8 cellular contexts compared by ENCODE assay signal in genomic region chr4:130563185-130563890, GRCh38.
DNase-seq lines count a peak whose midpoint lies in the region; ATAC-seq and TF ChIP-seq lines count a peak whose summit lies in the region.

No MANE protein-coding gene starts in this region.

- no peak for TF ChIP-seq POLR2A in esophagus squamous epithelium (IDR thresholded peaks at IDR 0.05)

- no peaks in the 10 kb centered on the region for H3K27me3 Mint-ChIP-seq in nephron progenitor cell (ENCODE audit: low read depth, poor library complexity)

- 37 to 38% methylated on average over 3 to 6 of the region's 8 CpGs for WGBS in esophagus squamous epithelium, 2 donors

- no peak overlapping the region for H2AFZ ChIP-seq in OCI-LY3 (ENCODE audit: low read depth, low read length)

- no peaks in the 10 kb centered on the region for H3K9me3 ChIP-seq in OCI-LY3 (ENCODE audit: insufficient read depth, low read length)
- no peaks in the 10 kb centered on the region for H3K9me3 ChIP-seq in esophagus squamous epithelium

- DNase-seq in GOT3 (lab: John Stamatoyannopoulos, UW) (peak; percentile 1), esophagus squamous epithelium (lab: John Stamatoyannopoulos, UW) (no peak), nephron progenitor cell (peak; percentile 48), AML-193 (lab: John Stamatoyannopoulos, UW) (no peak)

- H3K9me3 Mint-ChIP-seq in nephron progenitor cell: peaks cover 20% of the 10 kb centered on the region

- TF ChIP-seq CTCF in OCI-LY3 (IDR thresholded peaks at IDR 0.05; ENCODE audit: low read depth, low read length) (peak; percentile 33), esophagus squamous epithelium (IDR thresholded peaks at IDR 0.05) (no peak), nephron progenitor cell (IDR thresholded peaks at IDR 0.05) (peak; percentile 59)

- peaks cover 10% of the 10 kb centered on the region for H3K36me3 Mint-ChIP-seq in nephron progenitor cell (ENCODE audit: low read depth)

- H3K4me3 Mint-ChIP-seq in nephron progenitor cell: peak overlapping the region; percentile 51

- H3K9ac ChIP-seq in OCI-LY3 (ENCODE audit: low read length): no peak overlapping the region

- H3K27me3 ChIP-seq in OCI-LY3 (ENCODE audit: low read depth, low read length) (no peaks in the 10 kb centered on the region), esophagus squamous epithelium (no peaks in the 10 kb centered on the region)

- intact Hi-C loops in esophagus squamous epithelium (cut with DNase I): no loop called here

- peaks cover 14% of the 10 kb centered on the region for H3K4me1 Mint-ChIP-seq in nephron progenitor cell

- no peak overlapping the region for H3K27ac ChIP-seq in OCI-LY3 (ENCODE audit: low read length)
- H3K27ac ChIP-seq in esophagus squamous epithelium: no peak overlapping the region

- H3K36me3 ChIP-seq in OCI-LY3 (replicated peaks; ENCODE audit: low read depth, low read length) (no peaks in the 10 kb centered on the region), esophagus squamous epithelium (no peaks in the 10 kb centered on the region)

- H3K4me3 ChIP-seq in OCI-LY3 (ENCODE audit: low read length) (no peak overlapping the region), esophagus squamous epithelium (peak overlapping the region in 3 of 4 donors; percentile 8 to 38 (median 15))

- H3K27ac Mint-ChIP-seq in nephron progenitor cell: peak overlapping the region; percentile 85

- no peak overlapping the region for H3K4me2 ChIP-seq in OCI-LY3 (ENCODE audit: low read length)

- ATAC-seq in GM21381 (IDR thresholded peaks at IDR 0.05; ENCODE audit: unreplicated experiment) (no peak), HG02885 (IDR thresholded peaks at IDR 0.05; ENCODE audit: poor library complexity, unreplicated experiment) (no peak), GM19463 (IDR thresholded peaks at IDR 0.05; ENCODE audit: unreplicated experiment) (no peak)

- H3K4me1 ChIP-seq in OCI-LY3 (ENCODE audit: low read length) (no peaks in the 10 kb centered on the region), esophagus squamous epithelium (no peaks in the 10 kb centered on the region)

- H3K79me2 ChIP-seq in OCI-LY3 (ENCODE audit: low read length): no peaks in the 10 kb centered on the region

- no peaks in the 10 kb centered on the region for H4K20me1 ChIP-seq in OCI-LY3 (ENCODE audit: insufficient read depth, low read length)

Comparison
In these comparisons a context has a peak if more than half of its experiments do, and no peak if none do; other contexts are left out.
1. DNase-seq: peak in GOT3 (single experiment) and nephron progenitor cell (single experiment); none in esophagus squamous epithelium (single experiment) and AML-193 (0 of 2).
2. CTCF ChIP-seq: peak in OCI-LY3 (single experiment) and nephron progenitor cell (single experiment); none in esophagus squamous epithelium (0 of 6).